ENCODE assay signal across 28 cellular contexts in the genomic region with DNA sequence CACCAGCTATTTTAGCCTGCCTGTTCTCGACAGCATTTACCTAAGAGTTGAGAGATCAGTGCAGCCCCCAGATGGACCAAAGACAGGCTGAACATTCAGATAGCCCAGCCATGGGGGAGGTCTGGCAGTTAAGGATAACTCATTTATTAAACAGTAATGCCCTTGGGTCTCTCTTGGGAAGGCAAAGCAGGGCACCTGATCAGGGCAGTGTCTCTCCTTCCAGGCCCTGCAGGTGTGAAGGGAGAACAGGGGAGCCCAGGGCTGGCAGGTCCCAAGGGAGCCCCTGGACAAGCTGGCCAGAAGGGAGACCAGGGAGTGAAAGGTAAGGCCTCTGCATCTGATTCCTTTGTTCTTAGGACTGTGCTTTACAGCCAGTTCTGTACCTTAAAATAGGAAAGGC. TPM values are rescaled to one million over a fixed set of nuclear protein-coding genes. Genes with fewer than 3 reads are reported as not detected.
"Had no signal": no experiment of that assay in that cellular context is flagged by ENCODE, and none has a peak within 500 bp of the region (broad histone marks: within the 10 kb centered on the region; RNA-seq: fewer than 3 reads in every experiment).

No MANE protein-coding gene starts in this region.

- H3K36me3 ChIP-seq: ovary, sigmoid colon, tibial artery, upper lobe of left lung, vagina had no signal

- H3K4me3 Mint-ChIP-seq: effector memory CD8-positive, alpha-beta T cell; immature natural killer cell; naive thymus-derived CD4-positive, alpha-beta T cell; nephron progenitor cell; stimulated activated effector memory CD8-positive, alpha-beta T cell treated with anti-CD3 and anti-CD28 coated beads, Interleukin-12 subunit alpha, Interleukin-12 subunit beta, amount 100 ng/mL, for 72 hours had no signal

- H3K9me3 Mint-ChIP-seq: nephron progenitor cell; stimulated activated effector memory CD8-positive, alpha-beta T cell treated with anti-CD3 and anti-CD28 coated beads, Interleukin-12 subunit alpha, Interleukin-12 subunit beta, amount 100 ng/mL, for 72 hours had no signal

- H3K4me1 ChIP-seq: psoas muscle, sigmoid colon, testis, tibial artery, upper lobe of left lung, vagina had no signal

- H3K27me3 ChIP-seq: ovary, sigmoid colon, testis, upper lobe of left lung, vagina had no signal

- H3K9me3 ChIP-seq: ovary, psoas muscle, sigmoid colon, testis, tibial artery, upper lobe of left lung, vagina had no signal

- H3K4me1 Mint-ChIP-seq: immature natural killer cell; stimulated activated effector memory CD8-positive, alpha-beta T cell treated with anti-CD3 and anti-CD28 coated beads, Interleukin-12 subunit alpha, Interleukin-12 subunit beta, amount 100 ng/mL, for 72 hours had no signal

- DNase-seq: cortex of kidney; effector memory CD8-positive, alpha-beta T cell; hypothalamus; immature natural killer cell; islet precursor cell; mesenchymal stem cell; midbrain; naive thymus-derived CD4-positive, alpha-beta T cell; nephron progenitor cell; nucleus accumbens; ovary; posterior cingulate gyrus; psoas muscle; stimulated activated CD4-positive, alpha-beta T cell treated with anti-CD3 and anti-CD28 coated beads, Interleukin-2, amount 100 ng/mL, for 24 hours; stimulated activated CD4-positive, alpha-beta T cell treated with anti-CD3 and anti-CD28 coated beads, Interleukin-4, amount 100 ng/mL, for 24 hours; stimulated activated naive CD4-positive, alpha-beta T cell treated with Interleukin-2 at 50 U/mL for 16 hours; substantia nigra; testis had no signal

- H3K27ac Mint-ChIP-seq: effector memory CD8-positive, alpha-beta T cell; immature natural killer cell; naive thymus-derived CD4-positive, alpha-beta T cell; stimulated activated effector memory CD8-positive, alpha-beta T cell treated with anti-CD3 and anti-CD28 coated beads, Interleukin-12 subunit alpha, Interleukin-12 subunit beta, amount 100 ng/mL, for 72 hours had no signal

- H3K4me3 ChIP-seq: ovary, psoas muscle, sigmoid colon, testis, tibial artery, upper lobe of left lung, vagina had no signal

- ATAC-seq: effector memory CD8-positive, alpha-beta T cell; naive thymus-derived CD4-positive, alpha-beta T cell; psoas muscle; right cardiac atrium; stimulated activated effector memory CD8-positive, alpha-beta T cell treated with anti-CD3 and anti-CD28 coated beads, Interleukin-12 subunit alpha, Interleukin-12 subunit beta, amount 100 ng/mL, for 72 hours had no signal

- H3K27ac ChIP-seq: ovary, psoas muscle, sigmoid colon, testis, tibial artery, upper lobe of left lung, vagina had no signal

- H3K36me3 Mint-ChIP-seq: immature natural killer cell; naive thymus-derived CD4-positive, alpha-beta T cell; stimulated activated effector memory CD8-positive, alpha-beta T cell treated with anti-CD3 and anti-CD28 coated beads, Interleukin-12 subunit alpha, Interleukin-12 subunit beta, amount 100 ng/mL, for 72 hours had no signal

RNA-seq across cellular contexts. Expression of a gene that starts 49.6 kb away (rescaled TPM):
- total RNA-seq: dermis microvascular lymphatic vessel endothelial cell, fibroblast of villous mesenchyme, lung microvascular endothelial cell, renal cortical epithelial cell had no signal
